Comparison of ENCODE assay signal across 33 cellular contexts in the genomic region with DNA sequence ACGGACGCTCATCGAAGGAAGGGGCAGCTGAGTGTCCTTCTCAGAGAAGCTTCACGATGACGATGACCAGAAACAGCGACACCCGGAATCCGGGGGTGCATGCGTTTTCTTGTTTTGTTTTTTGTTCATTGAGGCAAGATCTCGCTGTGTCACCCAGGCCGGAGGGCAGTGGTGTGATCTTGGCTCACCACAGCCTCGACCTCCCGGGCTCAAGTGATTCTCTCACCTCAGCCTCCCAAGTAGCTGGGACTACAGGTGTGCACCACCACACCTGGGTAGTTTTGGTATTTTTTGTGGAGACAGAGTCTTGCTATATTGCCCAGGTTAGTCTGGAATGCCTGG. TPM values are rescaled to one million over a fixed set of nuclear protein-coding genes. Genes with fewer than 3 reads are reported as not detected.
"Had no signal": no experiment of that assay in that cellular context is flagged by ENCODE, and none has a peak within 500 bp of the region (broad histone marks: within the 10 kb centered on the region; RNA-seq: fewer than 3 reads in every experiment).

No MANE protein-coding gene starts in this region.

- H3K4me3 ChIP-seq: ascending aorta, cardiac muscle cell, K562, Peyer's patch had no signal

- H3K36me3 ChIP-seq: cardiac muscle cell had no signal

- DNase-seq: activated B cell treated with CpG ODN at 0.5 μM for 24 hours; activated CD4-positive, alpha-beta T cell treated with anti-CD3 and anti-CD28 coated beads, Interleukin-2, amount 10 ng/mL, durations not matched to agents 24 days and 14 days; activated CD4-positive, alpha-beta T cell treated with anti-CD3 and anti-CD28 coated beads, Interleukin-2, amount 50 U/mL, for 4 hours; activated CD8-positive, alpha-beta T cell treated with anti-CD3 and anti-CD28 coated beads, Interleukin-2, amount 10 ng/mL, durations not matched to agents 7 days and 5 days; activated gamma-delta T cell; activated naive CD4-positive, alpha-beta T cell treated with Interleukin-2 at 50 U/mL for 16 hours; activated T-cell treated with anti-CD3 and anti-CD28 coated beads, Interleukin-2, amount 50 U/mL, for 4 hours; amygdala; NCI-H1092 treated with DMSO at 0.1 percent for 48 hours; NCI-H1417; NCI-H146; NCI-H187; NCI-H2029 treated with DMSO at 0.1 percent for 48 hours; NCI-H2107; NCI-H2171; NCI-H510A; NCI-H526; NCI-H748 treated with DMSO at 0.1 percent for 48 hours; NK-92 treated with Interleukin-12 subunit alpha and Interleukin-12 subunit beta, amount 100 ng/mL, for 24 hours; PC-3; RPMI8226; SW 1271; T-helper 1 cell; T-helper 2 cell; T-helper 9 cell had no signal

- H3K9me3 Mint-ChIP-seq: activated B cell treated with CpG ODN at 0.5 μM for 24 hours; activated CD4-positive, alpha-beta T cell treated with anti-CD3 and anti-CD28 coated beads, Interleukin-2, amount 10 ng/mL, durations not matched to agents 24 days and 14 days; activated naive CD4-positive, alpha-beta T cell treated with anti-CD3 and anti-CD28 coated beads, Interleukin-2, amount 50 U/mL, for 24 hours; activated naive CD8-positive, alpha-beta T cell treated with anti-CD3 and anti-CD28 coated beads, Interleukin-2, amount 10 ng/mL, durations not matched to agents 7 days and 5 days; activated T-cell treated with anti-CD3 and anti-CD28 coated beads, Interleukin-2, amount 50 U/mL, for 4 hours had no signal

- H3K4me3 Mint-ChIP-seq: activated B cell treated with CpG ODN at 0.5 μM for 24 hours; activated CD4-positive, alpha-beta T cell treated with anti-CD3 and anti-CD28 coated beads, Interleukin-2, amount 10 ng/mL, durations not matched to agents 24 days and 14 days; activated CD8-positive, alpha-beta T cell treated with anti-CD3 and anti-CD28 coated beads, Interleukin-2, amount 10 ng/mL, durations not matched to agents 7 days and 5 days; activated naive CD4-positive, alpha-beta T cell treated with anti-CD3 and anti-CD28 coated beads, Interleukin-2, amount 50 U/mL, for 24 hours; activated naive CD8-positive, alpha-beta T cell treated with anti-CD3 and anti-CD28 coated beads, Interleukin-2, amount 10 ng/mL, durations not matched to agents 7 days and 5 days; activated T-cell treated with anti-CD3 and anti-CD28 coated beads, Interleukin-2, amount 50 U/mL, for 4 hours had no signal

- H3K4me1 ChIP-seq: ascending aorta, Peyer's patch had no signal

- H3K4me1 Mint-ChIP-seq: activated B cell treated with CpG ODN at 0.5 μM for 24 hours; activated CD4-positive, alpha-beta T cell treated with anti-CD3 and anti-CD28 coated beads, Interleukin-2, amount 10 ng/mL, durations not matched to agents 24 days and 14 days; activated naive CD4-positive, alpha-beta T cell treated with anti-CD3 and anti-CD28 coated beads, Interleukin-2, amount 50 U/mL, for 24 hours; activated naive CD8-positive, alpha-beta T cell treated with anti-CD3 and anti-CD28 coated beads, Interleukin-2, amount 10 ng/mL, durations not matched to agents 7 days and 5 days had no signal

- H3K9me3 ChIP-seq: ascending aorta, Peyer's patch had no signal

- H3K27me3 Mint-ChIP-seq: activated B cell treated with CpG ODN at 0.5 μM for 24 hours; activated CD4-positive, alpha-beta T cell treated with anti-CD3 and anti-CD28 coated beads, Interleukin-2, amount 10 ng/mL, durations not matched to agents 24 days and 14 days; activated naive CD4-positive, alpha-beta T cell treated with anti-CD3 and anti-CD28 coated beads, Interleukin-2, amount 50 U/mL, for 24 hours; activated naive CD8-positive, alpha-beta T cell treated with anti-CD3 and anti-CD28 coated beads, Interleukin-2, amount 10 ng/mL, durations not matched to agents 7 days and 5 days had no signal

- H3K27ac ChIP-seq: ascending aorta, cardiac muscle cell, Peyer's patch, VCaP had no signal

- H3K27ac Mint-ChIP-seq: activated B cell treated with CpG ODN at 0.5 μM for 24 hours; activated CD4-positive, alpha-beta T cell treated with anti-CD3 and anti-CD28 coated beads, Interleukin-2, amount 10 ng/mL, durations not matched to agents 24 days and 14 days; activated CD8-positive, alpha-beta T cell treated with anti-CD3 and anti-CD28 coated beads, Interleukin-2, amount 10 ng/mL, durations not matched to agents 7 days and 5 days; activated naive CD4-positive, alpha-beta T cell treated with anti-CD3 and anti-CD28 coated beads, Interleukin-2, amount 50 U/mL, for 24 hours; activated naive CD8-positive, alpha-beta T cell treated with anti-CD3 and anti-CD28 coated beads, Interleukin-2, amount 10 ng/mL, durations not matched to agents 7 days and 5 days had no signal

- H3K27me3 ChIP-seq: ascending aorta, cardiac muscle cell, Peyer's patch had no signal

- ATAC-seq: activated CD8-positive, alpha-beta T cell treated with anti-CD3 and anti-CD28 coated beads, Interleukin-2, amount 10 ng/mL, durations not matched to agents 7 days and 5 days; activated T-cell treated with anti-CD3 and anti-CD28 coated beads, Interleukin-2, amount 50 U/mL, for 4 hours; K562; PC-3 had no signal

RNA-seq across cellular contexts. Expression of gene SLC26A1, which starts 39.7 kb away (rescaled TPM):
- total RNA-seq: activated B cell treated with CpG ODN at 0.5 μM for 24 hours; activated CD4-positive, alpha-beta T cell treated with anti-CD3 and anti-CD28 coated beads, Interleukin-2, amount 10 ng/mL, durations not matched to agents 24 days and 14 days; ascending aorta; M059J; PC-3 had no signal
